ENCODE assay signal across 9 cellular contexts in the genomic region with DNA sequence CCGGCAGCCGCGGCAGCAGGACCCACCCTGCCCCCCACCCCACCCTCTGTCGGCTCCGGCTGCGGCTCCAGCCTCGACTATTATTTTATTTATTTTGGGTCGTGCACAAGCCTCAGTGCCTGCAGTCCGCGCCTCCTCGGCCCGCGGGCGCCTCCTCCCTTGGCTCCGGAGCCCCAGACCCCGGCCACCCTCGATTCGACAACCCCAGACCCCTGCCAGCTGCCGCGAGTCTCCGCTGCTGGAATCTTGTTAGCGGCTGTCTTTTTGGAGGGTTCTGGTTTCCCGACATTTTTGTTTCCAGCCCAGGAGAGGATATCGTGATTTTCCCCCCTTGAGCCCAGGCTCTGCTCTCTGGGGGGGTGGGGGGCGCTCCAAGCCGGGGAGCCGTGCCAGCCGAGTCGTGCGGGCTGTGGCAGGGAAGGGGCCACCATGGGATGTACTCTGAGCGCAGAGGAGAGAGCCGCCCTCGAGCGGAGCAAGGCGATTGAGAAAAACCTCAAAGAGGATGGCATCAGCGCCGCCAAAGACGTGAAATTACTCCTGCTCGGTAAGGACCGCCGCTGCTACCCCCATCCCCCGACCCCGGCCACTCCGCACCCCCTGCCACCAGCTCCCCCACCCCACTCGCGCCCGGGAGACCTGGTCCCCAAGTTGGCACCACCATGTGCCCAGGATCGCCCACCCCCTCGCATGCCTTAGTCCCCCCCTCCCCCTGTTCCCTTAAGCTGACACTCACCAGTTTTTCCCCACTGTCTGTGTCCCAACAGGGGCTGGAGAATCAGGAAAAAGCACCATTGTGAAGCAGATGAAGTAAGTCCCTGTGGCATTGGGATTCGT. TPM values are rescaled to one million over a fixed set of nuclear protein-coding genes. Genes with fewer than 3 reads are reported as not detected.
DNase-seq lines count a peak whose midpoint lies in the region; ATAC-seq, FAIRE-seq and TF ChIP-seq lines count a peak whose summit lies in the region.
"Had no signal": no experiment of that assay in that cellular context is flagged by ENCODE, and none has a peak within 500 bp of the region (broad histone marks: within the 10 kb centered on the region; RNA-seq: fewer than 3 reads in every experiment).

No MANE protein-coding gene starts in this region.

- peaks cover 0 to 3% (median 0%) of the 10 kb centered on the region in 3 donors for H3K36me3 Mint-ChIP-seq in naive thymus-derived CD8-positive, alpha-beta T cell

- POLR2A ChIA-PET in A673 (lab: Charles Lee; ENCODE audit: low non-redundant PET): no interaction called here
- POLR2A ChIA-PET in naive thymus-derived CD8-positive, alpha-beta T cell (lab: Charles Lee): interaction anchor here (1.6 kb wide), 1 partner anchor 10 kb away, joined by 3 read pairs; no protein-coding TSS in a partner anchor

- no peak for TF ChIP-seq CTCF in A673 (conservative IDR thresholded peaks at IDR 0.05; ENCODE audit: low read depth, low read length)

- no peak overlapping the region for H3K9ac ChIP-seq in HUES64 (ENCODE audit: low read depth, low read length)

- H3K4me3 Mint-ChIP-seq in naive thymus-derived CD8-positive, alpha-beta T cell: peak overlapping the region; percentile 45 to 81 (median 74)

- H3K36me3 ChIP-seq in A673 (ENCODE audit: insufficient read depth, low read length, poor library complexity, severe bottlenecking) (no peaks in the 10 kb centered on the region), HUES64 (ENCODE audit: insufficient read depth, low read length) (no peaks in the 10 kb centered on the region)

- no peak for TF ChIP-seq POLR2A in H54 (IDR thresholded peaks at IDR 0.05; ENCODE audit: low read depth, low read length)

- FAIRE-seq in H54 (lab: Jason Lieb, UNC): no peak
- FAIRE-seq: GM12878 had no signal

- peak overlapping the region in 2 of 10 donors; percentile 22 to 58 for H3K27ac Mint-ChIP-seq in naive thymus-derived CD8-positive, alpha-beta T cell

- H3K4me1 Mint-ChIP-seq in naive thymus-derived CD8-positive, alpha-beta T cell: peaks cover 13 to 33% (median 26%) of the 10 kb centered on the region in 4 donors

- H3K4me1 ChIP-seq in A673 (ENCODE audit: insufficient read depth, low read length, poor library complexity, severe bottlenecking) (peaks cover 12% of the 10 kb centered on the region), HUES64 (ENCODE audit: insufficient read depth, low read length) (peaks cover 36% of the 10 kb centered on the region)

- no TSS peak for BruUV-seq in A673 (replicated peaks; lab: Mats Ljungman, UMichigan)

- H3K27ac ChIP-seq in A673 (ENCODE audit: low read depth, low read length, poor library complexity, severe bottlenecking) (no peak overlapping the region), HUES64 (ENCODE audit: low read depth, low read length) (no peak overlapping the region)

- intact Hi-C loops in A673 (cut with micrococcal nuclease; ENCODE audit: unreplicated experiment): no loop called here

- under 1% methylated on average over 45 of the region's 50 CpGs for WGBS in HUES64

- ATAC-seq in naive thymus-derived CD8-positive, alpha-beta T cell: no peak
- no peak for ATAC-seq in HG02571 (IDR thresholded peaks at IDR 0.05; ENCODE audit: unreplicated experiment)
- ATAC-seq: GM12878 had no signal

- peaks cover 0 to 2% (median 0%) of the 10 kb centered on the region in 9 donors for H3K9me3 Mint-ChIP-seq in naive thymus-derived CD8-positive, alpha-beta T cell

- no peak for DNase-seq in A673 (ENCODE audit: low spot score)
- DNase-seq in cerebellum (ENCODE audit: low spot score): peak; percentile 40
- no peak for DNase-seq in naive thymus-derived CD8-positive, alpha-beta T cell
- no peak for DNase-seq in SKM-1 treated with dmso at 0.1 percent for 144 hours (lab: John Stamatoyannopoulos, UW; ENCODE audit: unreplicated experiment)
- DNase-seq in NAMALWA (ENCODE audit: low spot score): no peak
- DNase-seq in H54 (ENCODE audit: insufficient read length, low spot score): no peak

- peak overlapping the region; percentile 49 for H3K4me3 ChIP-seq in A673 (ENCODE audit: low read depth, low read length, poor library complexity, severe bottlenecking)
- H3K4me3 ChIP-seq in HUES64 (ENCODE audit: low read length): peak overlapping the region; percentile 59
- H3K4me3 ChIP-seq: GM12878 had no signal

- CTCF ChIA-PET in A673 (lab: Charles Lee): no interaction called here

- H3K27me3 ChIP-seq in A673 (replicated peaks; ENCODE audit: insufficient read depth, low read depth, low read length, poor library complexity): peaks cover 92% of the 10 kb centered on the region
- H3K27me3 ChIP-seq in HUES64 (ENCODE audit: insufficient read depth, low read length): peaks cover 62% of the 10 kb centered on the region

- H3K9me3 ChIP-seq in A673 (ENCODE audit: low read depth, low read length, poor library complexity, severe bottlenecking) (no peaks in the 10 kb centered on the region), HUES64 (ENCODE audit: insufficient read depth, low read depth, low read length) (no peaks in the 10 kb centered on the region)

- peaks cover 19 to 66% (median 42%) of the 10 kb centered on the region in 5 donors for H3K27me3 Mint-ChIP-seq in naive thymus-derived CD8-positive, alpha-beta T cell

RNA-seq across cellular contexts. Expression of a gene that starts 0.7 kb away (rescaled TPM):
- 0.37 TPM in 1 of 2 replicates, not detected in the other for total RNA-seq in A673 (2021)
- polyA plus RNA-seq in HUES64 (2013, experiment 1 of 2): 9.3 TPM
- 8.9 TPM for polyA plus RNA-seq in HUES64 (2013, experiment 2 of 2)
- 71.6 TPM for total RNA-seq in cerebellum
- under 1 TPM; 0.65 to 0.85 TPM for total RNA-seq in naive thymus-derived CD8-positive, alpha-beta T cell
- polyA plus RNA-seq in naive thymus-derived CD8-positive, alpha-beta T cell: under 1 TPM in 1 of 3 donors, not detected in 2; 0.62 TPM

Comparison
In these comparisons a context has a peak if more than half of its experiments do, and no peak if none do; other contexts are left out.
1. RNA of a gene that starts 0.7 kb away (total RNA-seq): 71.6 TPM in cerebellum (single experiment); 0.65 to 0.85 TPM in naive thymus-derived CD8-positive, alpha-beta T cell and 0.37 TPM in A673; every median in the first group is over 10 times any median in the second.